Comparison of ENCODE assay signal across 22 cellular contexts in genomic region chr17:39110435-39111136, GRCh38. TPM values are rescaled to one million over a fixed set of nuclear protein-coding genes. Genes with fewer than 3 reads are reported as not detected.
DNase-seq lines count a peak whose midpoint lies in the region; ATAC-seq and TF ChIP-seq lines count a peak whose summit lies in the region.
"Had no signal": no experiment of that assay in that cellular context is flagged by ENCODE, and none has a peak within 500 bp of the region (broad histone marks: within the 10 kb centered on the region; RNA-seq: fewer than 3 reads in every experiment).

No MANE protein-coding gene starts in this region.

- no peak overlapping the region for H3K4me3 Mint-ChIP-seq in nephron
- H3K4me3 Mint-ChIP-seq: activated naive CD4-positive, alpha-beta T cell treated with anti-CD3 and anti-CD28 coated beads for 36 hours; effector memory CD8-positive, alpha-beta T cell; T-cell had no signal

- H3K9me3 Mint-ChIP-seq in nephron = no peaks in the 10 kb centered on the region
- H3K9me3 Mint-ChIP-seq: activated naive CD4-positive, alpha-beta T cell treated with anti-CD3 and anti-CD28 coated beads for 36 hours; effector memory CD8-positive, alpha-beta T cell; T-cell had no signal

- H3K4me1 ChIP-seq in body of pancreas = peaks cover 14% of the 10 kb centered on the region

- DNase-seq in DMS79 (lab: John Stamatoyannopoulos, UW) (peak; percentile 37), NCI-H1417 (lab: John Stamatoyannopoulos, UW) (peak in 2 of 3 experiments; percentile 66 to 86), body of pancreas (peak; percentile 68 to 86 (median 86)), NCI-H187 (lab: John Stamatoyannopoulos, UW) (no peak), SW480 (ENCODE audit: low spot score) (no peak)
- DNase-seq: activated CD4-positive, alpha-beta T cell treated with anti-CD3 and anti-CD28 coated beads, Interleukin-2, amount 50 U/mL, for 48 hours; activated naive CD4-positive, alpha-beta T cell treated with anti-CD3 and anti-CD28 coated beads for 36 hours; effector memory CD8-positive, alpha-beta T cell; hypothalamus; left ventricle myocardium inferior; MG63; NCI-H2107; T-cell had no signal

- no peaks in the 10 kb centered on the region for H3K27me3 ChIP-seq in body of pancreas
- H3K27me3 ChIP-seq: ascending aorta, MG63 had no signal

- H3K9me3 ChIP-seq in body of pancreas = no peaks in the 10 kb centered on the region
- H3K9me3 ChIP-seq: ascending aorta, left ventricle myocardium inferior, MG63, thoracic aorta had no signal

- H3K36me3 ChIP-seq in body of pancreas (replicated peaks in 1 of 2; ENCODE audit: insufficient read depth in 1 of 2, low read depth in 2 of 2) = no peaks in the 10 kb centered on the region
- H3K36me3 ChIP-seq: ascending aorta, left ventricle myocardium inferior, MG63, thoracic aorta had no signal

- peak overlapping the region in 3 of 4 donors; percentile 22 to 45 (median 35) for H3K27ac ChIP-seq in body of pancreas
- H3K27ac ChIP-seq: ascending aorta, left ventricle myocardium inferior, skin epidermis, thoracic aorta had no signal

- H3K4me1 Mint-ChIP-seq in nephron = peaks cover 15% of the 10 kb centered on the region

- intact Hi-C loops in body of pancreas (cut with DNase I) = no loop called here

- peaks cover 15% of the 10 kb centered on the region for H3K27me3 Mint-ChIP-seq in nephron (ENCODE audit: low read depth)
- H3K27me3 Mint-ChIP-seq: T-cell had no signal

- no peak for TF ChIP-seq POLR2A in body of pancreas (IDR thresholded peaks at IDR 0.05)

- H3K36me3 Mint-ChIP-seq in nephron (ENCODE audit: low read depth) = no peaks in the 10 kb centered on the region

- TF ChIP-seq CTCF in body of pancreas (IDR thresholded peaks at IDR 0.05) (no peak), nephron (IDR thresholded peaks at IDR 0.05; ENCODE audit: unreplicated experiment in 3 of 3) (no peak)

- H3K4me3 ChIP-seq in body of pancreas = no peak overlapping the region
- H3K4me3 ChIP-seq: ascending aorta, left ventricle myocardium inferior, MG63, skin epidermis, thoracic aorta had no signal

- H3K27ac Mint-ChIP-seq in nephron = peak overlapping the region; percentile 6 to 26 (median 22)
- H3K27ac Mint-ChIP-seq: activated naive CD4-positive, alpha-beta T cell treated with anti-CD3 and anti-CD28 coated beads for 36 hours; effector memory CD8-positive, alpha-beta T cell had no signal

- 10 to 20% methylated on average over 8 to 19 of the region's 19 CpGs for WGBS in body of pancreas, 2 donors

- peak; percentile 88 for ATAC-seq in body of pancreas
- no peak for ATAC-seq in HG03460 (IDR thresholded peaks at IDR 0.05; ENCODE audit: unreplicated experiment)
- no peak for ATAC-seq in HG02852 (IDR thresholded peaks at IDR 0.05; ENCODE audit: unreplicated experiment)
- ATAC-seq: effector memory CD8-positive, alpha-beta T cell; HCT116; T-cell had no signal

RNA-seq across cellular contexts. Expression of gene PLXDC1, which starts 40.9 kb away (rescaled TPM):
- total RNA-seq in body of pancreas = 1 to 10 TPM in 1 of 2 donors, not detected in 1; 6.5 TPM

RNA-seq across cellular contexts. Expression of gene ARL5C, which starts 55.4 kb away (rescaled TPM):
- total RNA-seq in body of pancreas = under 1 TPM in 1 of 2 donors, not detected in 1; 0.26 TPM
- total RNA-seq: activated naive CD4-positive, alpha-beta T cell treated with anti-CD3 and anti-CD28 coated beads for 36 hours; ascending aorta; cerebellum; left ventricle myocardium inferior; osteocyte had no signal

Comparison
In these comparisons a context has a peak if more than half of its experiments do, and no peak if none do; other contexts are left out.
1. DNase-seq: peak in DMS79 (single experiment), NCI-H1417 (2 of 3) and body of pancreas (4 of 4); none in NCI-H187 (0 of 2) and SW480 (single experiment).